ENCODE assay signal across 8 cellular contexts in the genomic region with DNA sequence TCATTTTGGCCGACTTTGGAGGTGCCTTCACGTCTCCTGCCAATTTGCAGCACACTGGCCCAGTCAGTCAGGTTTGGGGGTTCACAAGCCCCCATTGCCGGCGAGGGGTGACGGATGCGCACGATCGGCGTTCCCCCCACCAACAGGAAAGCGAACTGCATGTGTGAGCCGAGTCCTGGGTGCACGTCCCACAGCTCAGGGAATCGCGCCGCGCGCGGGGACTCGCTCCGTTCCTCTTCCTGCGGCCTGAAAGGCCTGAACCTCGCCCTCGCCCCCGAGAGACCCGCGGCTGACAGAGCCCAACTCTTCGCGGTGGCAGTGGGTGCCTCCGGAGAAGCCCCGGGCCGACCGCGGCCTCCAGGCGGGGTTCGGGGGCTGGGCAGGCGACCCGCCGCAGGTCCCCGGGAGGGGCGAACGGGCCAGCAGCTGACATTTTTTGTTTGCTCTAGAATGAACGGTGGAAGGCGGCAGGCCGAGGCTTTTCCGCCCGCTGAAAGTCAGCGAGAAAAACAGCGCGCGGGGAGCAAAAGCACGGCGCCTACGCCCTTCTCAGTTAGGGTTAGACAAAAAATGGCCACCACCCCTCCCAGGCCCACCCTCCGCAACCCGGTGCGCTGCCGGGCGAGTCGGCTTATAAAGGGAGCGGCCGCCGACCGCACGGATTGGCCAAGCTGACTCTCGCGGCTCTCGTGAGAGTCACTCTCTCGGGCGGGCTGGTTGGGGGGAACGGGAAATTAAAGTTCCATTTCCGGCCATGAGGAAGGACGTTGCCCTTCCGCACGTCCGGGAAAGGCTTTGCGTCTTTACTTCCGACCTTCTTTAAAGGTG. TPM values are rescaled to one million over a fixed set of nuclear protein-coding genes. Genes with fewer than 3 reads are reported as not detected.
DNase-seq lines count a peak whose midpoint lies in the region; TF ChIP-seq lines count a peak whose summit lies in the region.

A gene (minus strand): TSS at position 608 of the 828 bp plus-strand sequence.

- TF ChIP-seq POLR2A in NB4 (IDR thresholded peaks at IDR 0.05; ENCODE audit: extremely low read depth, insufficient read length) (peak; percentile 70), ovary (IDR thresholded peaks at IDR 0.05) (peak; percentile 97)

- H3K36me3 ChIP-seq in GM06990 (ENCODE audit: control insufficient read depth, insufficient read depth, low read length) (no peaks in the 10 kb centered on the region), SU-DHL-6 (ENCODE audit: low read length) (no peaks in the 10 kb centered on the region), ovary (no peaks in the 10 kb centered on the region), thymus (ENCODE audit: control insufficient read depth, insufficient read depth) (no peaks in the 10 kb centered on the region)

- CTCF ChIA-PET in HEK293T (lab: Yijun Ruan, JAX), result no interaction called here

- peak within 1 kb of the TSS; percentile 79 for H3K4me2 ChIP-seq in SU-DHL-6 (ENCODE audit: low read depth, low read length, poor library complexity, severe bottlenecking)

- peak within 1 kb of the TSS; percentile 56 for H2AFZ ChIP-seq in SU-DHL-6 (ENCODE audit: low read depth, low read length, severe bottlenecking)

- peak within 1 kb of the TSS; percentile 67 for H3K9ac ChIP-seq in SU-DHL-6 (ENCODE audit: low read length)

- POLR2A ChIA-PET in HEK293T (lab: Yijun Ruan, JAX), result interaction anchor here (1.2 to 2.7 kb wide), 2 partner anchors 8 to 203 kb away, joined by 7 to 18 read pairs; a partner anchor contains a TSS

- no peaks in the 10 kb centered on the region for H3K4me1 ChIP-seq in ovary (ENCODE audit: insufficient read depth)
- H3K4me1 ChIP-seq in thymus (ENCODE audit: control insufficient read depth, insufficient read depth, low read length), result no peaks in the 10 kb centered on the region

- no peaks in the 10 kb centered on the region for H3K79me2 ChIP-seq in SU-DHL-6 (ENCODE audit: insufficient read depth, low read length)

- no peaks in the 10 kb centered on the region for H4K20me1 ChIP-seq in SU-DHL-6 (ENCODE audit: low read depth, low read length)

- intact Hi-C loops in head of caudate nucleus (cut with DNase I) (no loop called here), ovary (cut with DNase I) (loop anchor here in 1 of 4 donors (10.0 kb wide), 1 partner anchor 200 kb away; a partner anchor contains a TSS)

- H3K9me3 ChIP-seq in SU-DHL-6 (ENCODE audit: insufficient read depth, low read length) (no peaks in the 10 kb centered on the region), ovary (no peaks in the 10 kb centered on the region), thymus (ENCODE audit: control insufficient read depth) (no peaks in the 10 kb centered on the region)

- no peak for TF ChIP-seq CTCF in GM06990 (IDR thresholded peaks at IDR 0.05; ENCODE audit: insufficient read depth, low read length, poor library complexity, severe bottlenecking)
- TF ChIP-seq CTCF in NB4 (IDR thresholded peaks at IDR 0.05; ENCODE audit: low read depth, low read length), result no peak
- no peak for TF ChIP-seq CTCF in SU-DHL-6 (IDR thresholded peaks at IDR 0.05; ENCODE audit: insufficient read depth, low read length, poor library complexity, severe bottlenecking)
- TF ChIP-seq CTCF in ovary (IDR thresholded peaks at IDR 0.05), result peak in 1 of 3 donors; percentile 12

- 0% methylated on average over 77 of the region's 77 CpGs for WGBS in ovary, 3 donors
- under 1% methylated on average over 77 of the region's 77 CpGs for WGBS in thymus

- H3K4me3 ChIP-seq in GM06990 (replicated peaks; ENCODE audit: low read depth, low read length) (peak within 1 kb of the TSS; percentile 73), NB4 (ENCODE audit: low read depth, low read length) (peak within 1 kb of the TSS; percentile 66), SU-DHL-6 (ENCODE audit: insufficient read depth, low read length, poor library complexity, severe bottlenecking) (peak within 1 kb of the TSS; percentile 64), ovary (peak within 1 kb of the TSS; percentile 69), thymus (ENCODE audit: low read length) (peak within 1 kb of the TSS; percentile 96)

- peaks cover 37% of the 10 kb centered on the region for H3F3A ChIP-seq in SU-DHL-6 (ENCODE audit: insufficient read depth)

- H3K27ac ChIP-seq in SU-DHL-6 (ENCODE audit: low read depth, low read length) (peak within 1 kb of the TSS; percentile 67), ovary (peak within 1 kb of the TSS; percentile 90 to 96), thymus (ENCODE audit: low read depth) (peak within 1 kb of the TSS; percentile 99)

- peak; percentile 72 for TF ChIP-seq EP300 in ovary (IDR thresholded peaks at IDR 0.05)

- peak; percentile 86 for DNase-seq in GM06990 (ENCODE audit: extremely low read depth, insufficient read length)
- DNase-seq in HEK293T (ENCODE audit: extremely low spot score), result peak; percentile 84
- peak; percentile 83 for DNase-seq in NB4 (ENCODE audit: low read depth)
- DNase-seq in activated naive CD8-positive, alpha-beta T cell treated with anti-CD3 and anti-CD28 coated beads, Interleukin-2, amount 50 U/mL, for 16 hours (ENCODE audit: low read depth, low spot score), result peak; percentile 86
- peak; percentile 83 to 97 (median 92) for DNase-seq in head of caudate nucleus
- peak; percentile 95 to 96 (median 95) for DNase-seq in ovary

- H3K27me3 ChIP-seq in GM06990 (replicated peaks; ENCODE audit: control insufficient read depth, insufficient read depth, low read length) (no peaks in the 10 kb centered on the region), SU-DHL-6 (ENCODE audit: low read length) (no peaks in the 10 kb centered on the region), ovary (no peaks in the 10 kb centered on the region), thymus (ENCODE audit: control insufficient read depth, insufficient read depth) (no peaks in the 10 kb centered on the region)

- no peaks in the 10 kb centered on the region for H3K9me2 ChIP-seq in SU-DHL-6 (replicated peaks; ENCODE audit: insufficient read depth, low read length)

TF ChIP-seq in HEK293T, 16 proteins besides CTCF, POLR2A, EP300 and RAD21:
- TF ChIP-seq ELF4 (IDR thresholded peaks at IDR 0.05) (peak; percentile 80), NFRKB (IDR thresholded peaks at IDR 0.05) (no peak; the same call in 1 of the 2 replicates), FOXM1 (IDR thresholded peaks at IDR 0.05; ENCODE audit: borderline replicate concordance) (0 out of 2 replicates have a peak, but pooled peaks have one; percentile 18), CTBP1 (IDR thresholded peaks at IDR 0.05; ENCODE audit: borderline replicate concordance) (no peak), L3MBTL2 (conservative IDR thresholded peaks at IDR 0.05) (peak; percentile 82), LEF1 (IDR thresholded peaks at IDR 0.05; ENCODE audit: borderline replicate concordance) (no peak)
- TF ChIP-seq, protein P1, sequence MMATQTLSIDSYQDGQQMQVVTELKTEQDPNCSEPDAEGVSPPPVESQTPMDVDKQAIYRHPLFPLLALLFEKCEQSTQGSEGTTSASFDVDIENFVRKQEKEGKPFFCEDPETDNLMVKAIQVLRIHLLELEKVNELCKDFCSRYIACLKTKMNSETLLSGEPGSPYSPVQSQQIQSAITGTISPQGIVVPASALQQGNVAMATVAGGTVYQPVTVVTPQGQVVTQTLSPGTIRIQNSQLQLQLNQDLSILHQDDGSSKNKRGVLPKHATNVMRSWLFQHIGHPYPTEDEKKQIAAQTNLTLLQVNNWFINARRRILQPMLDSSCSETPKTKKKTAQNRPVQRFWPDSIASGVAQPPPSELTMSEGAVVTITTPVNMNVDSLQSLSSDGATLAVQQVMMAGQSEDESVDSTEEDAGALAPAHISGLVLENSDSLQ (IDR thresholded peaks at IDR 0.05), result 0 out of 2 replicates have a peak, but pooled peaks have one; percentile 6

RNA-seq across cellular contexts. Expression of the gene that starts here (rescaled TPM):
- 100 to 1,000 TPM in 2 of 7 donors, 1 to 10 TPM in 5; 2.4 to 467 (median 5.2) TPM for total RNA-seq in ovary
- polyA plus RNA-seq in ovary (not detected), thymus (not detected)

Comparison
In these comparisons a context has a peak if more than half of its experiments do, and no peak if none do; other contexts are left out.
1. Peak in every context shown above with its lines: DNase-seq, H3K4me3 ChIP-seq and H3K27ac ChIP-seq.